ENCODE assay signal across 8 cellular contexts in the genomic region with DNA sequence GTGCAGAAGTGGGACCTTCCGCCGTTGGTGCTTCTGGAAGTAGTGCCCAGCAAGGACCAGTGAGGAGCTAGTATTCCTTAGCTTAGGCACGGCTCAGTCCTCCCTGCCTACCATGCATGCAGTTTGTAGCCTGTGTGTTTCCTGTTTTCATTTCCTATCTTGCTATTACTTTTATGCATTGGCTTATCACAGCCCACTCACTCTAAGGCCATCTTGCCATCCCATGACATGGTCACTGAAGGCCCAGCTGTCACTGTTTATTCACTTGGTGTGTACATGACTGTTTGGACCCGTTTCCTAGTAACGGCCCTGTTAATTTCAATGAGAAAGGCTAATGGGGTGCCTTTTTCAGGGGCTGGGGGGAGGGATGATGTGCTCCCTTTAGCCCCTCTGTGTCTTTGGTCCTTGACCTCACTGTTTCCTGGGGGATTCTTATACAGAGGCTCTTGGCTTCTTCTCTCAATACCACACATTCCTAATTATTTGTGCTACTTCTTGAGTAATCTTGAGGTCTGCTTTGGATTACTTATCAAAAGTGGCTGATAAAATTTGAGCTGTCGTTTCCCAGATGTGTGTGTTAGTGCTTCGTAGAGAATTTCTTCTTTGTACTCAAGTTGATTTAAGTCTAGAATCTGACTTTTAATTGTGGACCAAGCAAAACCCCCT. TPM values are rescaled to one million over a fixed set of nuclear protein-coding genes. Genes with fewer than 3 reads are reported as not detected.
DNase-seq lines count a peak whose midpoint lies in the region; ATAC-seq and TF ChIP-seq lines count a peak whose summit lies in the region.

No MANE protein-coding gene starts in this region.

- H2BK120ac ChIP-seq in H9 (ENCODE audit: low read depth, low read length, poor library complexity, severe bottlenecking): peak overlapping the region; percentile 92

- no peaks in the 10 kb centered on the region for H3K36me3 Mint-ChIP-seq in H9 (ENCODE audit: insufficient read depth in 1 of 3, low read depth in 3 of 3)

- H3K27me3 ChIP-seq in H9 (ENCODE audit: insufficient read depth, low read length) (no peaks in the 10 kb centered on the region), stomach (no peaks in the 10 kb centered on the region)

- no peaks in the 10 kb centered on the region for H3K79me1 ChIP-seq in H9 (ENCODE audit: insufficient read depth, low read depth, low read length, poor library complexity, severe bottlenecking)

- no peaks in the 10 kb centered on the region for H3K27me3 Mint-ChIP-seq in H9 (ENCODE audit: low read depth)

- no peaks in the 10 kb centered on the region for H3K23me2 ChIP-seq in H9 (ENCODE audit: insufficient read length, low read depth, low read length, poor library complexity, severe bottlenecking)

- intact Hi-C loops in left ventricle myocardium superior (cut with micrococcal nuclease): no loop called here
- intact Hi-C loops in stomach (cut with DNase I; ENCODE audit: low total_unique reads): no loop called here

- peak overlapping the region; percentile 90 for H3K18ac ChIP-seq in H9 (ENCODE audit: insufficient read length, low read depth, low read length)

- H2BK15ac ChIP-seq in H9 (ENCODE audit: low read depth, low read length): no peak overlapping the region

- peak overlapping the region; percentile 30 for H3K27ac ChIP-seq in H9 (ENCODE audit: insufficient read length, low read depth, low read length)
- H3K27ac ChIP-seq in SK-N-MC: peak overlapping the region; percentile 91
- peak overlapping the region in 4 of 5 donors; percentile 62 to 70 (median 66) for H3K27ac ChIP-seq in stomach

- DNase-seq in H9 (peak; percentile 69), SK-N-MC (ENCODE audit: low read depth, low spot score) (no peak), left ventricle myocardium superior (no peak), stomach (no peak), NCI-H2107 (lab: John Stamatoyannopoulos, UW) (no peak), nucleus accumbens (lab: John Stamatoyannopoulos, UW) (no peak), NCI-H345 treated with DMSO at 0.1 percent for 48 hours (lab: John Stamatoyannopoulos, UW; ENCODE audit: unreplicated experiment) (no peak)

- H3K36me3 ChIP-seq in SK-N-MC (ENCODE audit: insufficient read depth, low read length) (no peaks in the 10 kb centered on the region), stomach (no peaks in the 10 kb centered on the region)

- H3K9me3 ChIP-seq in H9 (ENCODE audit: control insufficient read depth, low read depth, low read length): no peaks in the 10 kb centered on the region
- H3K9me3 ChIP-seq in SK-N-MC (ENCODE audit: low read depth, low read length): no peaks in the 10 kb centered on the region
- H3K9me3 ChIP-seq in stomach: no peaks in the 10 kb centered on the region

- peaks cover 5% of the 10 kb centered on the region; the same call in 1 of the 2 replicates for H3K4me1 ChIP-seq in H9 (ENCODE audit: insufficient read depth, low read length)
- H3K4me1 ChIP-seq in stomach: peaks cover 34 to 82% (median 58%) of the 10 kb centered on the region in 4 donors

- H3K27ac Mint-ChIP-seq in H9: peak overlapping the region; percentile 42 to 93 (median 87)

- H4K20me1 ChIP-seq in H9 (ENCODE audit: control insufficient read depth, insufficient read depth, insufficient read length): peaks cover 3% of the 10 kb centered on the region

- no peaks in the 10 kb centered on the region for H3K9me3 Mint-ChIP-seq in H9

- peak overlapping the region; percentile 91 for H3T11ph ChIP-seq in H9 (ENCODE audit: low read length)

- TF ChIP-seq POLR2A in stomach (IDR thresholded peaks at IDR 0.05): no peak

- no peaks in the 10 kb centered on the region; the same call in 1 of the 2 replicates for H3K79me2 ChIP-seq in H9 (ENCODE audit: insufficient read depth, low read length)

- peak overlapping the region; percentile 52 for H3K4me3 ChIP-seq in SK-N-MC
- H3K4me3 ChIP-seq in stomach: no peak overlapping the region

- ATAC-seq in left ventricle myocardium superior (peak; percentile 36), GM18861 (IDR thresholded peaks at IDR 0.05; ENCODE audit: unreplicated experiment) (no peak)

- no peak for TF ChIP-seq EP300 in stomach (IDR thresholded peaks at IDR 0.05)

- H3K4ac ChIP-seq in H9 (ENCODE audit: low read depth, low read length): peak overlapping the region; percentile 90

- peak overlapping the region; percentile 99 for H2BK20ac ChIP-seq in H9 (ENCODE audit: low read depth, low read length, poor library complexity, severe bottlenecking)

- H3K4me1 Mint-ChIP-seq in H9: peaks cover 40 to 48% of the 10 kb centered on the region in 2 experiments

- peak overlapping the region; percentile 27 for H2BK12ac ChIP-seq in H9 (ENCODE audit: insufficient read length, low read depth, low read length)

- no peak overlapping the region for H2AFZ ChIP-seq in H9 (ENCODE audit: low read length)

- H3K4me2 ChIP-seq in H9 (ENCODE audit: insufficient read depth, insufficient read length, low read length): peak overlapping the region; percentile 17

- H4K5ac ChIP-seq in H9 (ENCODE audit: insufficient read length, low read depth, low read length): peak overlapping the region; percentile 65

- no CpG with 5 or more reads among the region's 7 CpGs for WGBS in H9 (ENCODE audit: extremely low coverage, insufficient read length, low lambda C conversion rate)
- 30 to 46% (median 36%) methylated on average over 7 of the region's 7 CpGs for WGBS in stomach, 5 donors

- H3K14ac ChIP-seq in H9 (ENCODE audit: insufficient read depth, low read length): peak overlapping the region; percentile 83

- no peak overlapping the region for H3K23ac ChIP-seq in H9 (ENCODE audit: insufficient read length, low read depth, low read length)

- H3K9ac ChIP-seq in H9 (ENCODE audit: extremely low read depth, insufficient read length, low read length) (no peak overlapping the region), SK-N-MC (ENCODE audit: insufficient read length) (peak overlapping the region; percentile 26)

- H3K4me3 Mint-ChIP-seq in H9: peak overlapping the region in 1 of 2 experiments; percentile 36; a peak in 1 of 5 replicates

- H2AK5ac ChIP-seq in H9 (ENCODE audit: insufficient read length, low read length): peak overlapping the region; percentile 0

- peak overlapping the region; percentile 100 for H4K91ac ChIP-seq in H9 (ENCODE audit: insufficient read length, low read depth, low read length)

- no peak overlapping the region for H3K56ac ChIP-seq in H9 (ENCODE audit: insufficient read length, low read depth, low read length)

- peak overlapping the region; percentile 63 for H4K8ac ChIP-seq in H9 (replicated peaks; ENCODE audit: insufficient read length, low read depth, low read length)

- peak overlapping the region; percentile 32 for H2BK5ac ChIP-seq in H9 (ENCODE audit: insufficient read length, low read length)

- TF ChIP-seq CTCF in H9 (conservative IDR thresholded peaks at IDR 0.05) (no peak), stomach (IDR thresholded peaks at IDR 0.05) (no peak)

RNA-seq across cellular contexts. Expression of a gene that starts 24.5 kb away (rescaled TPM):
- 30.6 and 34.2 TPM in 2 replicates for total RNA-seq in H9 (2021)
- total RNA-seq in left ventricle myocardium superior: 323 TPM
- total RNA-seq in stomach: 100 to 1,000 TPM in 4 of 5 donors, 10 to 100 TPM in 1; 67.1 to 328 (median 107) TPM
- 10 to 100 TPM; 17.2 to 33.5 (median 20.1) TPM for polyA plus RNA-seq in stomach

Comparison
In these comparisons a context has a peak if more than half of its experiments do, and no peak if none do; other contexts are left out.
1. H3K27ac ChIP-seq: peak in every context shown above with its lines; median percentile 91 in SK-N-MC; 66 in stomach; 30 in H9.